In the genomic region with DNA sequence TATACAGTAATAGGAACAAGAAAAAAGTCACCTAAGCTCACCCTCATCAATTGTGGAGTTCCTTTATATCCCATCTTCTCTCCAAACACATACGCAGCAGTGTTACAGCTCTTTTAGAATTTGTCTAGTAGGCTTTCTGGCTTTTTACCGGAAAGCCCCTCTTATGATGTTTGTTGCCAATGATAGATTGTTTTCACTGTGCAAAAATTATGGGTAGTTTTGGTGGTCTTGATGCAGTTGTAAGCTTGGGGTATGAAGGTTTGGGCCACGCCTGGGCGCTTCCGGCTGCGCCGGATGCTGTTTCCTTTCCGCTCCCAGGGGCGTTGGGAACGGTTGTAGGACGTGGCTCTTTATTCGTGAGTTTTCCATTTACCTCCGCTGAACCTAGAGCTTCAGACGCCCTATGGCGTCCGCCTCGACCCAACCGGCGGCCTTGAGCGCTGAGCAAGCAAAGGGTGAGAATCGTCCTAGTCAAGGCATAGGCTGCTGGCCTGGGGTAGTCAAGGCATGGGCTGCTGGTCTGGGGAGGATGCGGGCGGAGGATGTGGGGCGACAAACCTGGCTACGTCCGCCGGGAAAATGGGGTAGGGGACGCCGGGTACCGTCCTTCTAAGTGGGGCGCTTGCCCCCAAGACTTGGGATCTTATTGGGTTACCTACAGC, we compare ENCODE assay signal across 8 cellular contexts. TPM values are rescaled to one million over a fixed set of nuclear protein-coding genes. Genes with fewer than 3 reads are reported as not detected.
A peak's percentile ranks its signal among the peaks of the same experiment; 100 is the strongest.
DNase-seq lines count a peak whose midpoint lies in the region; ATAC-seq and TF ChIP-seq lines count a peak whose summit lies in the region.

A gene with protein sequence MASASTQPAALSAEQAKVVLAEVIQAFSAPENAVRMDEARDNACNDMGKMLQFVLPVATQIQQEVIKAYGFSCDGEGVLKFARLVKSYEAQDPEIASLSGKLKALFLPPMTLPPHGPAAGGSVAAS (plus strand): TSS at position 304 of the 662 bp plus-strand sequence. CDS start 100 bp downstream, at position 404.
A gene (plus strand): TSS at position 98 of the 662 bp plus-strand sequence.

- H3K9me3 ChIP-seq in ascending aorta: no peaks in the 10 kb centered on the region
- H3K9me3 ChIP-seq in right atrium auricular region: no peaks in the 10 kb centered on the region

- H3K27me3 ChIP-seq in ascending aorta: no peaks in the 10 kb centered on the region
- no peaks in the 10 kb centered on the region for H3K27me3 ChIP-seq in right atrium auricular region
- H3K27me3 ChIP-seq in rectal smooth muscle tissue (ENCODE audit: control insufficient read depth, insufficient read depth, low read length): no peaks in the 10 kb centered on the region

- H3K4me1 ChIP-seq in ascending aorta (peaks cover 3 to 28% of the 10 kb centered on the region in 2 donors), right atrium auricular region (peaks cover 0 to 44% of the 10 kb centered on the region in 2 donors), rectal smooth muscle tissue (ENCODE audit: control insufficient read depth, insufficient read depth, low read length) (peaks cover 21% of the 10 kb centered on the region)

- DNase-seq in NCI-H146 (lab: John Stamatoyannopoulos, UW): peak; percentile 99
- DNase-seq in T follicular helper cell (ENCODE audit: low read depth): peak; percentile 60
- peak in 1 of 2 donors; percentile 90 for DNase-seq in ascending aorta (ENCODE audit: low spot score in 2 of 2)
- DNase-seq in right atrium auricular region (ENCODE audit: low spot score): peak; percentile 86
- no peak for DNase-seq in cortex of kidney (lab: John Stamatoyannopoulos, UW)

- TF ChIP-seq CTCF in ascending aorta (IDR thresholded peaks at IDR 0.05) (no peak), right atrium auricular region (IDR thresholded peaks at IDR 0.05) (no peak)

- H3K4me3 ChIP-seq in ascending aorta (peak within 1 kb of the TSS; percentile 80 to 91), right atrium auricular region (peak within 1 kb of the TSS; percentile 60 to 66), rectal smooth muscle tissue (ENCODE audit: low read length) (peak within 1 kb of the TSS; percentile 76)

- H3K36me3 ChIP-seq in ascending aorta (peaks cover 18 to 36% of the 10 kb centered on the region in 2 donors), right atrium auricular region (peaks cover 11% of the 10 kb centered on the region), rectal smooth muscle tissue (ENCODE audit: control insufficient read depth, insufficient read depth, low read length) (peaks cover 16% of the 10 kb centered on the region)

- peak within 1 kb of the TSS; percentile 96 to 99 for H3K27ac ChIP-seq in ascending aorta
- H3K27ac ChIP-seq in right atrium auricular region: peak within 1 kb of the TSS; percentile 97 to 99
- H3K27ac ChIP-seq in rectal smooth muscle tissue (ENCODE audit: low read depth, low read length): peak within 1 kb of the TSS; percentile 97

- peak within 1 kb of the TSS; percentile 89 for H3K9ac ChIP-seq in rectal smooth muscle tissue (ENCODE audit: low read length)

- ATAC-seq in GM18502 (IDR thresholded peaks at IDR 0.05; ENCODE audit: poor library complexity, unreplicated experiment): peak; percentile 40
- peak; percentile 24 for ATAC-seq in HG02870 (IDR thresholded peaks at IDR 0.05; ENCODE audit: unreplicated experiment)

- intact Hi-C loops in ascending aorta (cut with DNase I): loop anchor here (1.0 to 2.0 kb wide), 6 partner anchors 19 to 169 kb away; a partner anchor contains a TSS

RNA-seq across cellular contexts. Expression of the first gene that starts in this region (rescaled TPM):
- 558 TPM for total RNA-seq in ascending aorta
- 100 to 1,000 TPM; 398 to 533 TPM for total RNA-seq in right atrium auricular region

RNA-seq across cellular contexts. Expression of the second gene that starts in this region (rescaled TPM):
- total RNA-seq in ascending aorta (not detected), right atrium auricular region (not detected)
